In the genomic region with DNA sequence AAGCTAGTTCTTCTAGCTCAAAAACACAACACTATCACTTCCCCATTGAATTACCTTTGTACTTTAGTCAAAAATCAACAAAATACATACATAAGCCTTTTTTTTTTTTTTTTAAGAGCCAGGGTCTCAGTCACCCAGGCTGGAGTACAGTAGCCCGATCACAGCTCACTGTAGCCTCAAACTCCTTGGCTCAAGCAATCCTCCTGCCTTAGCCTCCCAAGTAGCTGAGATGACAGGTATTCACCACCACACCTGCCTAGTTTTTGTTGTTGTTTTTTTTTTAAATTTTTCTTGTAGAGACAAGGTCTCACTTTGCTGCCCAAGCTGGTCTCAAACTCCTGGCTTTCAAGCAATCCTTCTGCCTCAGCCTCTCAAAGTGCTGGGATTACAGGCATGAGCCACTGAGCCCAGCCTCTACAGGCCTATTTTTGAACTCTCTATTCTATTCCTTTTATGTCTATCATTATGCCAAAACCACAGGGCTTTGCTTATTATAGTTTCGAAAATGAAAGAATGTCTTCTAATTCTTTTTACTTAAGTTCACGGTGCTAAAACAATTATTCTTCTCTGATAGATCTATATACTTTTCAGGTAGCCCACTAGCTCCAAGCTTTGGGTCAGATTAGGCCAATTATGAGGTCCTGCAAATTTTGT, we compare ENCODE assay signal across 18 cellular contexts. TPM values are rescaled to one million over a fixed set of nuclear protein-coding genes. Genes with fewer than 3 reads are reported as not detected.
DNase-seq lines count a peak whose midpoint lies in the region; ATAC-seq and TF ChIP-seq lines count a peak whose summit lies in the region.
"Had no signal": no experiment of that assay in that cellular context is flagged by ENCODE, and none has a peak within 500 bp of the region (broad histone marks: within the 10 kb centered on the region; RNA-seq: fewer than 3 reads in every experiment).

No MANE protein-coding gene starts in this region.

- no peaks in the 10 kb centered on the region for H3K9me3 ChIP-seq in CD4-positive, CD25-positive, alpha-beta regulatory T cell (ENCODE audit: control insufficient read depth in 2 of 2, low read length in 2 of 2)
- H3K9me3 ChIP-seq in MM.1S (replicated peaks; ENCODE audit: insufficient read depth, low read length) = no peaks in the 10 kb centered on the region

- H3K4me2 ChIP-seq in MM.1S (ENCODE audit: low read depth, low read length) = peak overlapping the region; percentile 52

- no peaks in the 10 kb centered on the region for H3K9me2 ChIP-seq in MM.1S (replicated peaks; ENCODE audit: insufficient read depth, low read length)

- CTCF ChIA-PET in activated naive CD4-positive, alpha-beta T cell treated with anti-CD3 and anti-CD28 coated beads for 36 hours (lab: Charles Lee) = interaction anchor here (0.6 to 1.3 kb wide), 4 partner anchors 13 to 70 kb away, joined by 3 to 9 read pairs (median 4); no protein-coding TSS in a partner anchor

- H3K27ac Mint-ChIP-seq in activated naive CD4-positive, alpha-beta T cell treated with anti-CD3 and anti-CD28 coated beads, Interleukin-2, amount 50 U/mL, for 24 hours = peak overlapping the region; percentile 23
- H3K27ac Mint-ChIP-seq in activated naive CD4-positive, alpha-beta T cell treated with anti-CD3 and anti-CD28 coated beads for 36 hours = no peak overlapping the region
- H3K27ac Mint-ChIP-seq in CD4-positive, CD25-positive, alpha-beta regulatory T cell = peak overlapping the region; percentile 28 to 84 (median 83)
- peak overlapping the region; percentile 49 for H3K27ac Mint-ChIP-seq in central memory CD8-positive, alpha-beta T cell (ENCODE audit: low read depth)
- H3K27ac Mint-ChIP-seq: HFFc6 had no signal

- no peak overlapping the region for H3K4me3 Mint-ChIP-seq in activated naive CD4-positive, alpha-beta T cell treated with anti-CD3 and anti-CD28 coated beads, Interleukin-2, amount 50 U/mL, for 24 hours
- no peak overlapping the region for H3K4me3 Mint-ChIP-seq in activated naive CD4-positive, alpha-beta T cell treated with anti-CD3 and anti-CD28 coated beads for 36 hours
- H3K4me3 Mint-ChIP-seq in CD4-positive, CD25-positive, alpha-beta regulatory T cell = no peak overlapping the region
- H3K4me3 Mint-ChIP-seq in central memory CD8-positive, alpha-beta T cell = no peak overlapping the region
- H3K4me3 Mint-ChIP-seq: CD4-positive, alpha-beta memory T cell; HFFc6 had no signal

- no peak for DNase-seq in activated naive CD4-positive, alpha-beta T cell treated with anti-CD3 and anti-CD28 coated beads for 36 hours
- DNase-seq in CD4-positive, CD25-positive, alpha-beta regulatory T cell = no peak
- DNase-seq in MM.1S = peak; percentile 71
- DNase-seq in central memory CD8-positive, alpha-beta T cell (ENCODE audit: low spot score in 2 of 2) = no peak
- DNase-seq in NCI-H446 treated with DMSO at 0.1 percent for 48 hours (lab: John Stamatoyannopoulos, UW) = no peak
- DNase-seq: ACHN; CD4-positive, alpha-beta memory T cell; DMS153; DMS79; GDM1; GOT3; H7; HFFc6 had no signal

- no peak overlapping the region for H3K9ac ChIP-seq in MM.1S (ENCODE audit: low read length)

- no peak for ATAC-seq in CD4-positive, CD25-positive, alpha-beta regulatory T cell (ENCODE audit: low read depth in 2 of 2)
- no peak for ATAC-seq in central memory CD8-positive, alpha-beta T cell (replicated peaks; ENCODE audit: extremely low read depth, poor library complexity, severe bottlenecking)
- ATAC-seq in GM21786 (IDR thresholded peaks at IDR 0.05; ENCODE audit: unreplicated experiment) (no peak), HG03342 (IDR thresholded peaks at IDR 0.05; ENCODE audit: unreplicated experiment) (no peak)
- ATAC-seq: HCT116 had no signal

- no peaks in the 10 kb centered on the region for H4K20me1 ChIP-seq in MM.1S (ENCODE audit: insufficient read depth, low read length)

- intact Hi-C loops in activated naive CD4-positive, alpha-beta T cell treated with anti-CD3 and anti-CD28 coated beads for 36 hours (cut with micrococcal nuclease) = no loop called here

- peak overlapping the region; percentile 7 for H3K27ac ChIP-seq in CD4-positive, CD25-positive, alpha-beta regulatory T cell (ENCODE audit: insufficient read depth, low read length, poor library complexity, severe bottlenecking)
- H3K27ac ChIP-seq in MM.1S (ENCODE audit: low read length) = peak overlapping the region; percentile 45; the same call in 1 of the 2 replicates
- H3K27ac ChIP-seq: C4-2B had no signal

- peaks cover 15% of the 10 kb centered on the region for H3K36me3 Mint-ChIP-seq in activated naive CD4-positive, alpha-beta T cell treated with anti-CD3 and anti-CD28 coated beads, Interleukin-2, amount 50 U/mL, for 24 hours
- peaks cover 26% of the 10 kb centered on the region for H3K36me3 Mint-ChIP-seq in activated naive CD4-positive, alpha-beta T cell treated with anti-CD3 and anti-CD28 coated beads for 36 hours (ENCODE audit: low read depth)
- peaks cover 48% of the 10 kb centered on the region for H3K36me3 Mint-ChIP-seq in CD4-positive, CD25-positive, alpha-beta regulatory T cell
- H3K36me3 Mint-ChIP-seq in central memory CD8-positive, alpha-beta T cell (ENCODE audit: insufficient read depth) = peaks cover 71% of the 10 kb centered on the region

- H3K36me3 ChIP-seq in CD4-positive, CD25-positive, alpha-beta regulatory T cell (ENCODE audit: control insufficient read depth, insufficient read depth, low read length) = peaks cover 91% of the 10 kb centered on the region
- H3K36me3 ChIP-seq in MM.1S (replicated peaks; ENCODE audit: insufficient read depth, low read length) = peaks cover 7% of the 10 kb centered on the region; the same call in 1 of the 2 replicates

- H3F3A ChIP-seq in MM.1S (ENCODE audit: insufficient read depth, low read length) = 0 out of 2 replicates have a peak, but pooled peaks cover 8% of the 10 kb centered on the region

- no peaks in the 10 kb centered on the region for H3K9me3 Mint-ChIP-seq in activated naive CD4-positive, alpha-beta T cell treated with anti-CD3 and anti-CD28 coated beads, Interleukin-2, amount 50 U/mL, for 24 hours
- no peaks in the 10 kb centered on the region for H3K9me3 Mint-ChIP-seq in activated naive CD4-positive, alpha-beta T cell treated with anti-CD3 and anti-CD28 coated beads for 36 hours
- H3K9me3 Mint-ChIP-seq in CD4-positive, CD25-positive, alpha-beta regulatory T cell = no peaks in the 10 kb centered on the region
- H3K9me3 Mint-ChIP-seq in central memory CD8-positive, alpha-beta T cell = no peaks in the 10 kb centered on the region
- H3K9me3 Mint-ChIP-seq: CD4-positive, alpha-beta memory T cell; HFFc6 had no signal

- H3K27me3 Mint-ChIP-seq in activated naive CD4-positive, alpha-beta T cell treated with anti-CD3 and anti-CD28 coated beads, Interleukin-2, amount 50 U/mL, for 24 hours = no peaks in the 10 kb centered on the region
- H3K27me3 Mint-ChIP-seq in activated naive CD4-positive, alpha-beta T cell treated with anti-CD3 and anti-CD28 coated beads for 36 hours (ENCODE audit: low read depth) = no peaks in the 10 kb centered on the region
- H3K27me3 Mint-ChIP-seq in CD4-positive, CD25-positive, alpha-beta regulatory T cell = no peaks in the 10 kb centered on the region
- H3K27me3 Mint-ChIP-seq in central memory CD8-positive, alpha-beta T cell = no peaks in the 10 kb centered on the region
- H3K27me3 Mint-ChIP-seq: CD4-positive, alpha-beta memory T cell had no signal

- H3K27me3 ChIP-seq in CD4-positive, CD25-positive, alpha-beta regulatory T cell (ENCODE audit: control insufficient read depth, insufficient read depth, low read length) = no peaks in the 10 kb centered on the region
- no peaks in the 10 kb centered on the region for H3K27me3 ChIP-seq in MM.1S (replicated peaks; ENCODE audit: insufficient read depth, low read length)

- no peak overlapping the region for H3K4me3 ChIP-seq in CD4-positive, CD25-positive, alpha-beta regulatory T cell (ENCODE audit: low read depth, low read length)
- H3K4me3 ChIP-seq in MM.1S (ENCODE audit: low read length) = no peak overlapping the region

- TF ChIP-seq CTCF in MM.1S (IDR thresholded peaks at IDR 0.05; ENCODE audit: low read length) = no peak

- H3K4me1 Mint-ChIP-seq in activated naive CD4-positive, alpha-beta T cell treated with anti-CD3 and anti-CD28 coated beads, Interleukin-2, amount 50 U/mL, for 24 hours = peaks cover 4% of the 10 kb centered on the region
- peaks cover 10% of the 10 kb centered on the region for H3K4me1 Mint-ChIP-seq in activated naive CD4-positive, alpha-beta T cell treated with anti-CD3 and anti-CD28 coated beads for 36 hours (ENCODE audit: low read depth)
- H3K4me1 Mint-ChIP-seq in CD4-positive, CD25-positive, alpha-beta regulatory T cell = peaks cover 9 to 26% (median 18%) of the 10 kb centered on the region in 4 donors
- H3K4me1 Mint-ChIP-seq in central memory CD8-positive, alpha-beta T cell = no peaks in the 10 kb centered on the region

- peaks cover 66% of the 10 kb centered on the region for H3K79me2 ChIP-seq in MM.1S (ENCODE audit: low read length)

- no peaks in the 10 kb centered on the region for H3K4me1 ChIP-seq in CD4-positive, CD25-positive, alpha-beta regulatory T cell (ENCODE audit: control insufficient read depth, insufficient read depth, low read length, poor library complexity, severe bottlenecking)
- peaks cover 17% of the 10 kb centered on the region for H3K4me1 ChIP-seq in MM.1S (ENCODE audit: low read length)

- no peak overlapping the region for H2AFZ ChIP-seq in MM.1S (ENCODE audit: low read length)

RNA-seq across cellular contexts. Expression of gene GPBP1L1, which starts 29.6 kb away (rescaled TPM):
- total RNA-seq in activated naive CD4-positive, alpha-beta T cell treated with anti-CD3 and anti-CD28 coated beads for 36 hours = 100 to 1,000 TPM; 113 to 122 TPM
- 177 TPM for total RNA-seq in CD4-positive, CD25-positive, alpha-beta regulatory T cell
- polyA plus RNA-seq in CD4-positive, CD25-positive, alpha-beta regulatory T cell = 100 to 1,000 TPM in 2 of 4 donors, 10 to 100 TPM in 2; 96.2 to 104 (median 98.9) TPM

RNA-seq across cellular contexts. Expression of gene TMEM69, which starts 31.3 kb away (rescaled TPM):
- 10 to 100 TPM; 28.9 to 29.3 TPM for total RNA-seq in activated naive CD4-positive, alpha-beta T cell treated with anti-CD3 and anti-CD28 coated beads for 36 hours
- total RNA-seq in CD4-positive, CD25-positive, alpha-beta regulatory T cell = 15.5 TPM
- 10 to 100 TPM; 41.5 to 57.7 (median 53.7) TPM for polyA plus RNA-seq in CD4-positive, CD25-positive, alpha-beta regulatory T cell

RNA-seq across cellular contexts. Expression of gene CCDC17, which starts 32.8 kb away (rescaled TPM):
- total RNA-seq in activated naive CD4-positive, alpha-beta T cell treated with anti-CD3 and anti-CD28 coated beads for 36 hours = 1 to 10 TPM in 1 of 2 experiments, under 1 TPM in 1; 0.62 to 1.0 TPM
- total RNA-seq in CD4-positive, CD25-positive, alpha-beta regulatory T cell = 6.1 TPM
- under 1 TPM in 2 of 4 donors, not detected in 2; 0.23 to 0.25 TPM for polyA plus RNA-seq in CD4-positive, CD25-positive, alpha-beta regulatory T cell
